2 cellular contexts compared by ENCODE assay signal in the genomic region with DNA sequence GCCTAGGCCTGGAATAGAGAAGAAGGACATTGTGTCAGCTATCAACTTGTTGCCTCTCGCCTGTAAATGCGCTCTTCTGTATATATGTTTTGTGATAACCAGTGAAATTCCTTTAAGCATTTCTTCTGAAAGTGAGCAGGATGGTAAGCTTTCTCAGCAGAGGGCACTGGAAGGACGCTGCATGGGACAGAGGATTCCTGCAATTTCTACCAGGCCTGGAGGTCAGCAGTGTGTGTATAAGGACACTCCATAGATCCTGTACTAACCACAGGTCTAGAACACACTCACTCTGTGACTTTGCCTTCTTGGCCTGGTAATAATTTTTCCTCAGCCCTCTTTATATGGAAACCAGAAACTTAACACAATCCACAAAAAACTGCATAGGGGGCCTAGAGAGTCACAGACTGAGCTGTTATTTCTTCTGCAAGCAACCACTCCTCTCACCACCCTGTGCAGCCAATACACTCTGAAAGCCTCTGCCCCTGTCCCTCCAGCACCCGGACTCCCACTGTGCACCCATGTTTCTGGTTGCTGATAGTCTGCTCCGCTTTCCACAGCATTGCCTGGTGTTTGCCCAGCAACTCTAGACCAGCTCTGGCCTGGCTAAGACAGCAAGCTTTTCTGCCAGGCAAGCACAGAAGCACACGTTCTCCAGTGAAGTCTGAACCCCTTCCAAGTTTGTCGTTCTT.
TF ChIP-seq lines count a peak whose summit lies in the region.

No MANE protein-coding gene starts in this region.

TF ChIP-seq in Ishikawa, 13 proteins besides CTCF, POLR2A, EP300 and RAD21 (continued from another document):
- TF ChIP-seq, protein P1, sequence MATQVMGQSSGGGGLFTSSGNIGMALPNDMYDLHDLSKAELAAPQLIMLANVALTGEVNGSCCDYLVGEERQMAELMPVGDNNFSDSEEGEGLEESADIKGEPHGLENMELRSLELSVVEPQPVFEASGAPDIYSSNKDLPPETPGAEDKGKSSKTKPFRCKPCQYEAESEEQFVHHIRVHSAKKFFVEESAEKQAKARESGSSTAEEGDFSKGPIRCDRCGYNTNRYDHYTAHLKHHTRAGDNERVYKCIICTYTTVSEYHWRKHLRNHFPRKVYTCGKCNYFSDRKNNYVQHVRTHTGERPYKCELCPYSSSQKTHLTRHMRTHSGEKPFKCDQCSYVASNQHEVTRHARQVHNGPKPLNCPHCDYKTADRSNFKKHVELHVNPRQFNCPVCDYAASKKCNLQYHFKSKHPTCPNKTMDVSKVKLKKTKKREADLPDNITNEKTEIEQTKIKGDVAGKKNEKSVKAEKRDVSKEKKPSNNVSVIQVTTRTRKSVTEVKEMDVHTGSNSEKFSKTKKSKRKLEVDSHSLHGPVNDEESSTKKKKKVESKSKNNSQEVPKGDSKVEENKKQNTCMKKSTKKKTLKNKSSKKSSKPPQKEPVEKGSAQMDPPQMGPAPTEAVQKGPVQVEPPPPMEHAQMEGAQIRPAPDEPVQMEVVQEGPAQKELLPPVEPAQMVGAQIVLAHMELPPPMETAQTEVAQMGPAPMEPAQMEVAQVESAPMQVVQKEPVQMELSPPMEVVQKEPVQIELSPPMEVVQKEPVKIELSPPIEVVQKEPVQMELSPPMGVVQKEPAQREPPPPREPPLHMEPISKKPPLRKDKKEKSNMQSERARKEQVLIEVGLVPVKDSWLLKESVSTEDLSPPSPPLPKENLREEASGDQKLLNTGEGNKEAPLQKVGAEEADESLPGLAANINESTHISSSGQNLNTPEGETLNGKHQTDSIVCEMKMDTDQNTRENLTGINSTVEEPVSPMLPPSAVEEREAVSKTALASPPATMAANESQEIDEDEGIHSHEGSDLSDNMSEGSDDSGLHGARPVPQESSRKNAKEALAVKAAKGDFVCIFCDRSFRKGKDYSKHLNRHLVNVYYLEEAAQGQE (IDR thresholded peaks at IDR 0.05; ENCODE audit: low read depth), result no peak
- TF ChIP-seq TEAD4 (IDR thresholded peaks at IDR 0.05), result no peak
- TF ChIP-seq CEBPB (IDR thresholded peaks at IDR 0.05), result no peak
- no peak for TF ChIP-seq FOXM1 (IDR thresholded peaks at IDR 0.05; ENCODE audit: borderline replicate concordance, low read depth)
- TF ChIP-seq EGR1 (IDR thresholded peaks at IDR 0.05), result no peak

TF ChIP-seq in GM12878, 131 proteins besides CTCF, POLR2A, EP300 and RAD21 (continued from another document):
- TF ChIP-seq, protein P2, sequence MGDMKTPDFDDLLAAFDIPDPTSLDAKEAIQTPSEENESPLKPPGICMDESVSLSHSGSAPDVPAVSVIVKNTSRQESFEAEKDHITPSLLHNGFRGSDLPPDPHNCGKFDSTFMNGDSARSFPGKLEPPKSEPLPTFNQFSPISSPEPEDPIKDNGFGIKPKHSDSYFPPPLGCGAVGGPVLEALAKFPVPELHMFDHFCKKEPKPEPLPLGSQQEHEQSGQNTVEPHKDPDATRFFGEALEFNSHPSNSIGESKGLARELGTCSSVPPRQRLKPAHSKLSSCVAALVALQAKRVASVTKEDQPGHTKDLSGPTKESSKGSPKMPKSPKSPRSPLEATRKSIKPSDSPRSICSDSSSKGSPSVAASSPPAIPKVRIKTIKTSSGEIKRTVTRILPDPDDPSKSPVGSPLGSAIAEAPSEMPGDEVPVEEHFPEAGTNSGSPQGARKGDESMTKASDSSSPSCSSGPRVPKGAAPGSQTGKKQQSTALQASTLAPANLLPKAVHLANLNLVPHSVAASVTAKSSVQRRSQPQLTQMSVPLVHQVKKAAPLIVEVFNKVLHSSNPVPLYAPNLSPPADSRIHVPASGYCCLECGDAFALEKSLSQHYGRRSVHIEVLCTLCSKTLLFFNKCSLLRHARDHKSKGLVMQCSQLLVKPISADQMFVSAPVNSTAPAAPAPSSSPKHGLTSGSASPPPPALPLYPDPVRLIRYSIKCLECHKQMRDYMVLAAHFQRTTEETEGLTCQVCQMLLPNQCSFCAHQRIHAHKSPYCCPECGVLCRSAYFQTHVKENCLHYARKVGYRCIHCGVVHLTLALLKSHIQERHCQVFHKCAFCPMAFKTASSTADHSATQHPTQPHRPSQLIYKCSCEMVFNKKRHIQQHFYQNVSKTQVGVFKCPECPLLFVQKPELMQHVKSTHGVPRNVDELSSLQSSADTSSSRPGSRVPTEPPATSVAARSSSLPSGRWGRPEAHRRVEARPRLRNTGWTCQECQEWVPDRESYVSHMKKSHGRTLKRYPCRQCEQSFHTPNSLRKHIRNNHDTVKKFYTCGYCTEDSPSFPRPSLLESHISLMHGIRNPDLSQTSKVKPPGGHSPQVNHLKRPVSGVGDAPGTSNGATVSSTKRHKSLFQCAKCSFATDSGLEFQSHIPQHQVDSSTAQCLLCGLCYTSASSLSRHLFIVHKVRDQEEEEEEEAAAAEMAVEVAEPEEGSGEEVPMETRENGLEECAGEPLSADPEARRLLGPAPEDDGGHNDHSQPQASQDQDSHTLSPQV (IDR thresholded peaks at IDR 0.05), result no peak
- no peak for TF ChIP-seq NRF1 (conservative IDR thresholded peaks at IDR 0.05; ENCODE audit: low read depth, low read length)
- TF ChIP-seq IRF4 (IDR thresholded peaks at IDR 0.05; ENCODE audit: low read depth, low read length), result no peak
- TF ChIP-seq, protein P3, sequence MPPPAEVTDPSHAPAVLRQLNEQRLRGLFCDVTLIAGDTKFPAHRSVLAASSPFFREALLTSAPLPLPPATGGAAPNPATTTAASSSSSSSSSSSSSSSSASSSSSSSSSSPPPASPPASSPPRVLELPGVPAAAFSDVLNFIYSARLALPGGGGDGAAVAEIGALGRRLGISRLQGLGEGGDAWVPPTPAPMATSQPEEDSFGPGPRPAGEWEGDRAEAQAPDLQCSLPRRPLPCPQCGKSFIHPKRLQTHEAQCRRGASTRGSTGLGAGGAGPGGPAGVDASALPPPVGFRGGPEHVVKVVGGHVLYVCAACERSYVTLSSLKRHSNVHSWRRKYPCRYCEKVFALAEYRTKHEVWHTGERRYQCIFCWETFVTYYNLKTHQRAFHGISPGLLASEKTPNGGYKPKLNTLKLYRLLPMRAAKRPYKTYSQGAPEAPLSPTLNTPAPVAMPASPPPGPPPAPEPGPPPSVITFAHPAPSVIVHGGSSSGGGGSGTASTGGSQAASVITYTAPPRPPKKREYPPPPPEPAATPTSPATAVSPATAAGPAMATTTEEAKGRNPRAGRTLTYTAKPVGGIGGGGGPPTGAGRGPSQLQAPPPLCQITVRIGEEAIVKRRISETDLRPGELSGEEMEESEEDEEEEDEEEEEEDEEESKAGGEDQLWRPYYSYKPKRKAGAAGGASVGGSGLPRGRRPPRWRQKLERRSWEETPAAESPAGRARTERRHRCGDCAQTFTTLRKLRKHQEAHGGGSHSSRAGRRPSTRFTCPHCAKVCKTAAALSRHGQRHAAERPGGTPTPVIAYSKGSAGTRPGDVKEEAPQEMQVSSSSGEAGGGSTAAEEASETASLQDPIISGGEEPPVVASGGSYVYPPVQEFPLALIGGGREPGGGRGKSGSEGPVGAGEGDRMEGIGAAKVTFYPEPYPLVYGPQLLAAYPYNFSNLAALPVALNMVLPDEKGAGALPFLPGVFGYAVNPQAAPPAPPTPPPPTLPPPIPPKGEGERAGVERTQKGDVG (CRISPR knock-in tag; IDR thresholded peaks at IDR 0.05), result no peak
- TF ChIP-seq, protein P4, sequence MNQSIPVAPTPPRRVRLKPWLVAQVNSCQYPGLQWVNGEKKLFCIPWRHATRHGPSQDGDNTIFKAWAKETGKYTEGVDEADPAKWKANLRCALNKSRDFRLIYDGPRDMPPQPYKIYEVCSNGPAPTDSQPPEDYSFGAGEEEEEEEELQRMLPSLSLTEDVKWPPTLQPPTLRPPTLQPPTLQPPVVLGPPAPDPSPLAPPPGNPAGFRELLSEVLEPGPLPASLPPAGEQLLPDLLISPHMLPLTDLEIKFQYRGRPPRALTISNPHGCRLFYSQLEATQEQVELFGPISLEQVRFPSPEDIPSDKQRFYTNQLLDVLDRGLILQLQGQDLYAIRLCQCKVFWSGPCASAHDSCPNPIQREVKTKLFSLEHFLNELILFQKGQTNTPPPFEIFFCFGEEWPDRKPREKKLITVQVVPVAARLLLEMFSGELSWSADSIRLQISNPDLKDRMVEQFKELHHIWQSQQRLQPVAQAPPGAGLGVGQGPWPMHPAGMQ (IDR thresholded peaks at IDR 0.05; ENCODE audit: borderline replicate concordance), result no peak
- TF ChIP-seq, protein P5, sequence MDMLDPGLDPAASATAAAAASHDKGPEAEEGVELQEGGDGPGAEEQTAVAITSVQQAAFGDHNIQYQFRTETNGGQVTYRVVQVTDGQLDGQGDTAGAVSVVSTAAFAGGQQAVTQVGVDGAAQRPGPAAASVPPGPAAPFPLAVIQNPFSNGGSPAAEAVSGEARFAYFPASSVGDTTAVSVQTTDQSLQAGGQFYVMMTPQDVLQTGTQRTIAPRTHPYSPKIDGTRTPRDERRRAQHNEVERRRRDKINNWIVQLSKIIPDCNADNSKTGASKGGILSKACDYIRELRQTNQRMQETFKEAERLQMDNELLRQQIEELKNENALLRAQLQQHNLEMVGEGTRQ (IDR thresholded peaks at IDR 0.05; ENCODE audit: borderline replicate concordance, low read depth, low read length), result no peak
- TF ChIP-seq RUNX3 (IDR thresholded peaks at IDR 0.05; ENCODE audit: low read length), result no peak
- TF ChIP-seq RB1 (IDR thresholded peaks at IDR 0.05; ENCODE audit: borderline replicate concordance), result no peak
- TF ChIP-seq, protein P6, sequence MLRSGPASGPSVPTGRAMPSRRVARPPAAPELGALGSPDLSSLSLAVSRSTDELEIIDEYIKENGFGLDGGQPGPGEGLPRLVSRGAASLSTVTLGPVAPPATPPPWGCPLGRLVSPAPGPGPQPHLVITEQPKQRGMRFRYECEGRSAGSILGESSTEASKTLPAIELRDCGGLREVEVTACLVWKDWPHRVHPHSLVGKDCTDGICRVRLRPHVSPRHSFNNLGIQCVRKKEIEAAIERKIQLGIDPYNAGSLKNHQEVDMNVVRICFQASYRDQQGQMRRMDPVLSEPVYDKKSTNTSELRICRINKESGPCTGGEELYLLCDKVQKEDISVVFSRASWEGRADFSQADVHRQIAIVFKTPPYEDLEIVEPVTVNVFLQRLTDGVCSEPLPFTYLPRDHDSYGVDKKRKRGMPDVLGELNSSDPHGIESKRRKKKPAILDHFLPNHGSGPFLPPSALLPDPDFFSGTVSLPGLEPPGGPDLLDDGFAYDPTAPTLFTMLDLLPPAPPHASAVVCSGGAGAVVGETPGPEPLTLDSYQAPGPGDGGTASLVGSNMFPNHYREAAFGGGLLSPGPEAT (IDR thresholded peaks at IDR 0.05; ENCODE audit: low read depth), result no peak
- no peak for TF ChIP-seq NR2F1 (conservative IDR thresholded peaks at IDR 0.05)
